19 cellular contexts compared by ENCODE assay signal in the genomic region with DNA sequence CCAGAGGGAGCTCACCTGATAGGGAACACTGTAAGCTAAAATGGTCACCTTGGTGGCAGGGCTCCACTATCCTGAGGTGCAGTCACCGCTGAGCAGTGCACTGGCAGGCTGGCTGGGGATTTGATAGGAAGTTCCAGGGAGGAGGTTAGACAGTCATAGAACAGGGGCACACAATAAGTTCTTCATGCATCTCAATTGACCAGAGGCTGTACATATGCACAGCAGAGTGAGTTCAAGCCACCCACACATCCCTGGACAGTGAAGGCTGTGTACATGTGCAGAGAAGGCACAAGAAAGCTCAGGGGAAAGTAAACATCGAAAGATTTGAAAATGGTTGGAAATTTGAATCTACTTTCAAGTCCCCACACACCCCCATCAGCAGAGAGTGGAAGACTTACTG.
"Had no signal": no experiment of that assay in that cellular context is flagged by ENCODE, and none has a peak within 500 bp of the region (broad histone marks: within the 10 kb centered on the region; RNA-seq: fewer than 3 reads in every experiment).

No MANE protein-coding gene starts in this region.

- H3K4me3 ChIP-seq: MG63 had no signal

- H3K36me3 ChIP-seq: MG63 had no signal

- DNase-seq: Karpas-422, KG1, MG63, NCI-H1092 treated with DMSO at 0.1 percent for 48 hours, NCI-H1436, NCI-H187, NCI-H2029, NCI-H2081 treated with DMSO at 0.1 percent for 48 hours, NCI-H2171, NCI-H226, NCI-H446, NCI-H510A, NCI-H524 treated with DMSO at 0.1 percent for 48 hours, NCI-H69, NCI-H774, RPMI8226, SHP77, SK-N-SH, SW 1271 had no signal

- H3K9me3 ChIP-seq: MG63, SK-N-SH had no signal

- H3K27me3 ChIP-seq: MG63 had no signal
